ENCODE assay signal across 19 cellular contexts in the genomic region with DNA sequence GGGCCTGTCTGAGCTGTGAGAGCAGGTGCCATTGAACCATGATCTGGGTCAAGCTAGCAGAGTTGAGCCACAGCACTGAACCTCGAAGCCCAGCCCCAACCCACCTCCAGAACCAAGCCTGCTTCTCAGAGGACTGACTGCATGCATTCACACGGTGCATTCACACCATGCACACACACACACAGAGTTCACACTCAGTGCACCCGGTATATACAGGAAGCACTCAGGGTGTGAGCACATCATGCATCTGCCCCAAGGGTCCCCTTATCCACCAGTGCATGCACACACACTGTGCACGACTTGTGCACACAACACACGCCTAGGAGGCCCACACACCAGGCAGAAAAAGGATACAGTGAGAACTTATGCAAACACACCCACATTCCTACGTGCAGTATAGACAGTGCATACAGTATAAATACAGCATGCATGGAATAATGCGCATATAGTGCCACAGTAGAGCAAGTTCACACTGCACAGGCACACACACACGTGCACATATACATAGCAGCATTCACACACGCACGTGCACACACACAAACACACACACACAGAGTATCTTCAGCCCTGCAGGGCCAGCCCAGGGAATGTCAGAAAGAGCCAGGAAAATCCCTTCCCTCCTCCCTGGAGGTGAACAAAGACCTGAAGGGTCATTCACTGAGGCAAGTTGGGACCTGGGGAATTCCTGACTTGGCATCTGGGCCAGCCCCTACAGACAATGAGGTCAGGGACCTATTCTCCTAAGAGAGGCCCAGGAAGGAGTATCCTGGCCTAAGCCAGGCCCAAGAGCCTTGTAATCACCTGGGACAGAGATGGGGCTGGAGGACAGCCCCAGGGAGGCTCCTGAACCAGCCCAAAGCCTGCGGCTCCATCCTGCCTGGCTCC. TPM values are rescaled to one million over a fixed set of nuclear protein-coding genes. Genes with fewer than 3 reads are reported as not detected.
A peak's percentile ranks its signal among the peaks of the same experiment; 100 is the strongest.
DNase-seq lines count a peak whose midpoint lies in the region; ATAC-seq, FAIRE-seq and TF ChIP-seq lines count a peak whose summit lies in the region.
"Had no signal": no experiment of that assay in that cellular context is flagged by ENCODE, and none has a peak within 500 bp of the region (broad histone marks: within the 10 kb centered on the region; RNA-seq: fewer than 3 reads in every experiment).

No MANE protein-coding gene starts in this region.

- no peaks in the 10 kb centered on the region for H3K9me3 Mint-ChIP-seq in neural crest cell

- H3K4me2 ChIP-seq in MM.1S (ENCODE audit: low read depth, low read length) = no peak overlapping the region

- no peaks in the 10 kb centered on the region for H3K36me3 Mint-ChIP-seq in neural crest cell (ENCODE audit: low read depth)

- H3K27me3 ChIP-seq in H7 (ENCODE audit: control insufficient read depth, insufficient read depth, low read length) (peaks cover 4% of the 10 kb centered on the region; the same call in 1 of the 2 replicates), bronchial epithelial cell (ENCODE audit: control insufficient read depth, insufficient read depth, low read length) (no peaks in the 10 kb centered on the region), brain microvascular endothelial cell (replicated peaks) (no peaks in the 10 kb centered on the region), MM.1S (replicated peaks; ENCODE audit: insufficient read depth, low read length) (peaks cover 80% of the 10 kb centered on the region)
- H3K27me3 ChIP-seq: SJSA1 had no signal

- peaks cover 17% of the 10 kb centered on the region for H3K27me3 Mint-ChIP-seq in neural crest cell (ENCODE audit: low read depth)

- no peak overlapping the region for H3K9ac ChIP-seq in MM.1S (ENCODE audit: low read length)
- H3K9ac ChIP-seq: GM23248 had no signal

- no peak overlapping the region for H3K4me3 ChIP-seq in H7 (ENCODE audit: insufficient read depth, low read depth, low read length)
- H3K4me3 ChIP-seq in bronchial epithelial cell (ENCODE audit: low read depth, low read length) = no peak overlapping the region
- H3K4me3 ChIP-seq in brain microvascular endothelial cell (ENCODE audit: low read depth, low read length) = no peak overlapping the region
- H3K4me3 ChIP-seq in MM.1S (ENCODE audit: low read length) = no peak overlapping the region
- H3K4me3 ChIP-seq: GM23248, SJSA1 had no signal

- ATAC-seq in HG02642 (IDR thresholded peaks at IDR 0.05; ENCODE audit: poor library complexity, unreplicated experiment) = no peak

- H3K27ac ChIP-seq in brain microvascular endothelial cell (no peak overlapping the region), MM.1S (ENCODE audit: low read length) (no peak overlapping the region)
- H3K27ac ChIP-seq: GM23248, SJSA1 had no signal

- peak overlapping the region; percentile 50 for H3K27ac Mint-ChIP-seq in neural crest cell (ENCODE audit: unreplicated experiment)

- H3F3A ChIP-seq in MM.1S (ENCODE audit: insufficient read depth, low read length) = no peaks in the 10 kb centered on the region

- in situ Hi-C loops in Caki2 (cut with HindIII; ENCODE audit: low pct_unique_long_range_greater_than_20kb, low sequenced_read_pairs) (no loop called here), brain microvascular endothelial cell (cut with HindIII; ENCODE audit: low pct_ligation_motif_present, low sequenced_read_pairs) (no loop called here)

- no peaks in the 10 kb centered on the region for H3K4me1 ChIP-seq in MM.1S (ENCODE audit: low read length)

- peak; percentile 45 for DNase-seq in Caki2 (ENCODE audit: low read depth)
- peak; percentile 64 for DNase-seq in H7
- peak; percentile 73 for DNase-seq in bronchial epithelial cell (ENCODE audit: low read depth)
- no peak for DNase-seq in neural crest cell (ENCODE audit: low read depth, low spot score)
- no peak for DNase-seq in brain microvascular endothelial cell
- no peak for DNase-seq in DMS153 treated with DMSO at 0.1 percent for 48 hours (lab: John Stamatoyannopoulos, UW; ENCODE audit: unreplicated experiment)
- DNase-seq in MM.1S = no peak
- DNase-seq: AML-193, COR-L47, DMS153, GM23248, Kasumi-1, NCI-H187, NCI-H446 treated with DMSO at 0.1 percent for 48 hours, NCI-H748 treated with DMSO at 0.1 percent for 48 hours, OCI-M1, RPMI8226 had no signal

- peak; percentile 85 for FAIRE-seq in bronchial epithelial cell (lab: Jason Lieb, UNC)

- H2AFZ ChIP-seq in MM.1S (ENCODE audit: low read length) = no peak overlapping the region
- H2AFZ ChIP-seq: GM23248 had no signal

- peaks cover 34% of the 10 kb centered on the region for H3K4me1 Mint-ChIP-seq in neural crest cell

- H4K20me1 ChIP-seq in MM.1S (ENCODE audit: insufficient read depth, low read length) = no peaks in the 10 kb centered on the region

- no peaks in the 10 kb centered on the region for H3K79me2 ChIP-seq in MM.1S (ENCODE audit: low read length)

- H3K9me3 ChIP-seq in MM.1S (replicated peaks; ENCODE audit: insufficient read depth, low read length) = no peaks in the 10 kb centered on the region
- H3K9me3 ChIP-seq: SJSA1 had no signal

- no peaks in the 10 kb centered on the region for H3K9me2 ChIP-seq in MM.1S (replicated peaks; ENCODE audit: insufficient read depth, low read length)

- no peak overlapping the region for H3K4me3 Mint-ChIP-seq in neural crest cell

- no peaks in the 10 kb centered on the region for H3K36me3 ChIP-seq in H7 (replicated peaks; ENCODE audit: control insufficient read depth, insufficient read depth, low read length)
- no peaks in the 10 kb centered on the region for H3K36me3 ChIP-seq in bronchial epithelial cell (ENCODE audit: control insufficient read depth, insufficient read depth, low read length)
- H3K36me3 ChIP-seq in brain microvascular endothelial cell (replicated peaks) = no peaks in the 10 kb centered on the region
- H3K36me3 ChIP-seq in MM.1S (replicated peaks; ENCODE audit: insufficient read depth, low read length) = no peaks in the 10 kb centered on the region
- H3K36me3 ChIP-seq: SJSA1 had no signal

- TF ChIP-seq CTCF in bronchial epithelial cell (IDR thresholded peaks at IDR 0.05; ENCODE audit: insufficient read depth, low read length, severe bottlenecking) (no peak), neural crest cell (conservative IDR thresholded peaks at IDR 0.05) (no peak), brain microvascular endothelial cell (IDR thresholded peaks at IDR 0.05; ENCODE audit: low read depth, low read length, missing control alignments) (no peak), MM.1S (IDR thresholded peaks at IDR 0.05; ENCODE audit: low read length) (no peak)

RNA-seq across cellular contexts. Expression of a gene that starts 42.1 kb away (rescaled TPM):
- 13.5 and 20.1 TPM in 2 replicates for total RNA-seq in Caki2 (2014; rRNA removed; shearing (Covaris generic); ENCODE audit: low replicate concordance)
- total RNA-seq in H7 (2014; rRNA removed; shearing (Covaris generic)) = 0.92 and 1.5 TPM in 2 replicates
- total RNA-seq in bronchial epithelial cell = 6.9 and 11.3 TPM in 2 replicates
- total RNA-seq in neural crest cell = 31.4 and 34.7 TPM in 2 replicates

Comparison
In these comparisons a context has a peak if more than half of its experiments do, and no peak if none do; other contexts are left out.
1. DNase-seq: peak in Caki2 (single experiment), H7 (single experiment) and bronchial epithelial cell (single experiment); none in neural crest cell (single experiment), brain microvascular endothelial cell (single experiment), DMS153 treated with DMSO at 0.1 percent for 48 hours (single experiment) and MM.1S (single experiment).